ENCODE assay signal across 2 cellular contexts in the genomic region with DNA sequence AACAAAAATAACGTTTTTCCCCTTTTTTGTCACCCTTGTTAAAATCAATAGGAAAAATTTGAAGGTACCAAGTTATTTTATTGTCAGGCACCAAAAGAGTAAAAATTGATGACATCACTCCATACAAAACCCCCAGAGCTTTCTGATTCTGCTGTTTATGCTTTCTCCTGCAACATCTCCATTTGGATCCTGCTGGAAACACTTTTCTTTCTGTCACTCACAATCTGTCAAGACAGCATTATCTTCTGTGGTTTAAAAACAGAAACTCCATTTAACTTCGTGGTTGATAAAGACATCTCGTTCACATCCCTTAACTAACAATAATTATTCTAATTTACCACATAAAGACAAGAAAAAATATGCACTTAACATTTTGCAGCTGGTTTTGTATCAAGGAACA.
TF ChIP-seq lines count a peak whose summit lies in the region.

No MANE protein-coding gene starts in this region.

TF ChIP-seq in HepG2, 621 proteins besides CTCF, POLR2A, EP300 and RAD21 (continued from another document):
- TF ChIP-seq, protein P1, sequence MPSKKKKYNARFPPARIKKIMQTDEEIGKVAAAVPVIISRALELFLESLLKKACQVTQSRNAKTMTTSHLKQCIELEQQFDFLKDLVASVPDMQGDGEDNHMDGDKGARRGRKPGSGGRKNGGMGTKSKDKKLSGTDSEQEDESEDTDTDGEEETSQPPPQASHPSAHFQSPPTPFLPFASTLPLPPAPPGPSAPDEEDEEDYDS (CRISPR knock-in tag; IDR thresholded peaks at IDR 0.05): no peak
- TF ChIP-seq, protein P2, sequence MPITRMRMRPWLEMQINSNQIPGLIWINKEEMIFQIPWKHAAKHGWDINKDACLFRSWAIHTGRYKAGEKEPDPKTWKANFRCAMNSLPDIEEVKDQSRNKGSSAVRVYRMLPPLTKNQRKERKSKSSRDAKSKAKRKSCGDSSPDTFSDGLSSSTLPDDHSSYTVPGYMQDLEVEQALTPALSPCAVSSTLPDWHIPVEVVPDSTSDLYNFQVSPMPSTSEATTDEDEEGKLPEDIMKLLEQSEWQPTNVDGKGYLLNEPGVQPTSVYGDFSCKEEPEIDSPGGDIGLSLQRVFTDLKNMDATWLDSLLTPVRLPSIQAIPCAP (CRISPR knock-in tag; IDR thresholded peaks at IDR 0.05; ENCODE audit: low read depth): no peak

TF ChIP-seq in K562, 482 proteins besides CTCF, POLR2A, EP300 and RAD21:
- TF ChIP-seq, protein P3, sequence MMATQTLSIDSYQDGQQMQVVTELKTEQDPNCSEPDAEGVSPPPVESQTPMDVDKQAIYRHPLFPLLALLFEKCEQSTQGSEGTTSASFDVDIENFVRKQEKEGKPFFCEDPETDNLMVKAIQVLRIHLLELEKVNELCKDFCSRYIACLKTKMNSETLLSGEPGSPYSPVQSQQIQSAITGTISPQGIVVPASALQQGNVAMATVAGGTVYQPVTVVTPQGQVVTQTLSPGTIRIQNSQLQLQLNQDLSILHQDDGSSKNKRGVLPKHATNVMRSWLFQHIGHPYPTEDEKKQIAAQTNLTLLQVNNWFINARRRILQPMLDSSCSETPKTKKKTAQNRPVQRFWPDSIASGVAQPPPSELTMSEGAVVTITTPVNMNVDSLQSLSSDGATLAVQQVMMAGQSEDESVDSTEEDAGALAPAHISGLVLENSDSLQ (IDR thresholded peaks at IDR 0.05): 0 out of 2 replicates have a peak, but pooled peaks have one; percentile 13
- no peak for TF ChIP-seq ATF7 (IDR thresholded peaks at IDR 0.05)
